ENCODE assay signal across 18 cellular contexts in genomic region chr2:193679850-193680249, GRCh38.
"Had no signal": no experiment of that assay in that cellular context is flagged by ENCODE, and none has a peak within 500 bp of the region (broad histone marks: within the 10 kb centered on the region; RNA-seq: fewer than 3 reads in every experiment).

No MANE protein-coding gene starts in this region.

- H3K36me3 ChIP-seq: ovary, right lobe of liver, WERI-Rb-1 had no signal

- ATAC-seq: body of pancreas; right lobe of liver; stimulated activated effector memory CD8-positive, alpha-beta T cell treated with anti-CD3 and anti-CD28 coated beads, Interleukin-12 subunit alpha, Interleukin-12 subunit beta, amount 100 ng/mL, for 72 hours had no signal

- H3K27ac ChIP-seq: body of pancreas, dorsolateral prefrontal cortex, ovary, right lobe of liver, WERI-Rb-1 had no signal

- H3K4me3 Mint-ChIP-seq: activated naive CD8-positive, alpha-beta T cell; activated T-helper 1 cell treated with anti-CD3 and anti-CD28 coated beads, Interleukin-12 subunit alpha, Interleukin-12 subunit beta, Interleukin-2, Interleukin-4 antibody, amounts not matched to agents 30 ng/mL and 10 ng/mL and 1 ng/mL, durations not matched to agents 14 hours and 24 hours and 36 hours; memory B cell; naive B cell; stimulated activated effector memory CD8-positive, alpha-beta T cell treated with anti-CD3 and anti-CD28 coated beads, Interleukin-12 subunit alpha, Interleukin-12 subunit beta, amount 100 ng/mL, for 72 hours had no signal

- H3K27me3 ChIP-seq: body of pancreas, dorsolateral prefrontal cortex, ovary, right lobe of liver had no signal

- H3K4me1 ChIP-seq: body of pancreas, right lobe of liver had no signal

- DNase-seq: activated CD4-positive, alpha-beta T cell treated with anti-CD3 and anti-CD28 coated beads, Interleukin-2, amount 50 U/mL, for 48 hours; activated T-cell treated with anti-CD3 and anti-CD28 coated beads for 4 hours; amniotic stem cell; body of pancreas; caudate nucleus; dorsolateral prefrontal cortex; naive B cell; ovary; right lobe of liver; stimulated activated CD4-positive, alpha-beta T cell treated with anti-CD3 and anti-CD28 coated beads, Interleukin-4, amount 100 ng/mL, for 24 hours; T-helper 2 cell; WERI-Rb-1 had no signal

- H3K27ac Mint-ChIP-seq: activated naive CD8-positive, alpha-beta T cell; activated T-helper 1 cell treated with anti-CD3 and anti-CD28 coated beads, Interleukin-12 subunit alpha, Interleukin-12 subunit beta, Interleukin-2, Interleukin-4 antibody, amounts not matched to agents 30 ng/mL and 10 ng/mL and 1 ng/mL, durations not matched to agents 14 hours and 24 hours and 36 hours; memory B cell; stimulated activated effector memory CD8-positive, alpha-beta T cell treated with anti-CD3 and anti-CD28 coated beads, Interleukin-12 subunit alpha, Interleukin-12 subunit beta, amount 100 ng/mL, for 72 hours had no signal

- H3K4me1 Mint-ChIP-seq: memory B cell; naive B cell; stimulated activated effector memory CD8-positive, alpha-beta T cell treated with anti-CD3 and anti-CD28 coated beads, Interleukin-12 subunit alpha, Interleukin-12 subunit beta, amount 100 ng/mL, for 72 hours had no signal

- H3K27me3 Mint-ChIP-seq: activated naive CD8-positive, alpha-beta T cell; memory B cell; naive B cell had no signal

- H3K9me3 Mint-ChIP-seq: activated T-helper 1 cell treated with anti-CD3 and anti-CD28 coated beads, Interleukin-12 subunit alpha, Interleukin-12 subunit beta, Interleukin-2, Interleukin-4 antibody, amounts not matched to agents 30 ng/mL and 10 ng/mL and 1 ng/mL, durations not matched to agents 14 hours and 24 hours and 36 hours; memory B cell had no signal

- H3K4me3 ChIP-seq: body of pancreas, dorsolateral prefrontal cortex, ovary, right lobe of liver, smooth muscle cell had no signal

- H3K36me3 Mint-ChIP-seq: activated naive CD8-positive, alpha-beta T cell; memory B cell; naive B cell; stimulated activated effector memory CD8-positive, alpha-beta T cell treated with anti-CD3 and anti-CD28 coated beads, Interleukin-12 subunit alpha, Interleukin-12 subunit beta, amount 100 ng/mL, for 72 hours had no signal

- FAIRE-seq: colon had no signal

- H3K9me3 ChIP-seq: body of pancreas, ovary, right lobe of liver had no signal
